21 cellular contexts compared by ENCODE assay signal in the genomic region with DNA sequence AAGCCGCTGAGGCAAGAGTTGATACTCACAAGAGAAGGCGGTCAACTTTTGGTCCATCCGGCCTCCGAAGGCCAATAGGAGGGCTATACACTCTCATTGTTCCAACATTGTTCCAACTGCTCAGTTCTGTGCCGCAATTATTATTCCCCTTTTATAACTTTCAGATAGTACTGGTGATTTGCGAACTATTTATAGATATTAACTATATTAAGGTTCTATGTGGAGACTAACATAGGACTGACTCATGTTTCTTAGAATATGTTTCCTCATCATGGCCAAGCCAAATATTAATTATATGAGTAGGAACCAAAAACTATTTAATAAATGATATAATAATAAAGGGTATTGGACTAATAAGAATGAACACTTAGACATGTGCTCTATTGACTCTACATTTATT.
DNase-seq lines count a peak whose midpoint lies in the region; ATAC-seq, FAIRE-seq and TF ChIP-seq lines count a peak whose summit lies in the region.
"Had no signal": no experiment of that assay in that cellular context is flagged by ENCODE, and none has a peak within 500 bp of the region (broad histone marks: within the 10 kb centered on the region; RNA-seq: fewer than 3 reads in every experiment).

No MANE protein-coding gene starts in this region.

- ATAC-seq in Right ventricle myocardium superior (ENCODE audit: poor library complexity) (peak; percentile 38), psoas muscle (peak; percentile 87 to 91 (median 90)), HG03354 (IDR thresholded peaks at IDR 0.05; ENCODE audit: poor library complexity, severe bottlenecking, unreplicated experiment) (no peak)
- ATAC-seq: A549, HCT116, HepG2 had no signal

- H3K9me3 ChIP-seq in right atrium auricular region (no peaks in the 10 kb centered on the region), psoas muscle (no peaks in the 10 kb centered on the region), tibial nerve (no peaks in the 10 kb centered on the region)
- H3K9me3 ChIP-seq: A549, Caco-2 had no signal

- H3K27ac ChIP-seq in right atrium auricular region = no peak overlapping the region
- peak overlapping the region; percentile 56 for H3K27ac ChIP-seq in psoas muscle
- H3K27ac ChIP-seq in tibial nerve = no peak overlapping the region
- H3K27ac ChIP-seq: 22Rv1, A549, C4-2B had no signal

- intact Hi-C loops in Right ventricle myocardium superior (cut with DNase I) (no loop called here), psoas muscle (cut with DNase I) (no loop called here)

- H3K27me3 ChIP-seq in right atrium auricular region (no peaks in the 10 kb centered on the region), psoas muscle (ENCODE audit: insufficient read depth in 3 of 3, low read length in 2 of 3) (no peaks in the 10 kb centered on the region), tibial nerve (no peaks in the 10 kb centered on the region)

- no peak for TF ChIP-seq EP300 in tibial nerve (IDR thresholded peaks at IDR 0.05)

- TF ChIP-seq POLR2A in tibial nerve (IDR thresholded peaks at IDR 0.05) = no peak

- TF ChIP-seq CTCF in right atrium auricular region (IDR thresholded peaks at IDR 0.05) (no peak), psoas muscle (IDR thresholded peaks at IDR 0.05) (no peak), tibial nerve (IDR thresholded peaks at IDR 0.05) (no peak)

- H3K36me3 ChIP-seq in right atrium auricular region (no peaks in the 10 kb centered on the region), psoas muscle (ENCODE audit: insufficient read depth in 1 of 2, low read depth in 1 of 2) (peaks cover 0 to 7% of the 10 kb centered on the region in 2 donors), tibial nerve (no peaks in the 10 kb centered on the region)

- 48 to 56% (median 56%) methylated on average over 6 of the region's 6 CpGs for WGBS in psoas muscle, 3 donors
- 92 to 96% methylated on average over 6 of the region's 6 CpGs for WGBS in tibial nerve, 2 donors

- peaks cover 0 to 14% of the 10 kb centered on the region in 2 donors for H3K4me1 ChIP-seq in right atrium auricular region
- peaks cover 49% of the 10 kb centered on the region for H3K4me1 ChIP-seq in psoas muscle
- H3K4me1 ChIP-seq in tibial nerve = no peaks in the 10 kb centered on the region
- H3K4me1 ChIP-seq: Caco-2 had no signal

- H3K4me3 ChIP-seq in right atrium auricular region (no peak overlapping the region), psoas muscle (peak overlapping the region; percentile 53), tibial nerve (no peak overlapping the region)
- H3K4me3 ChIP-seq: A549 had no signal

- FAIRE-seq in endometrium (lab: Jason Lieb, UNC) = peak; percentile 12
- FAIRE-seq: A549, GM12892, GM18507, HepG2 had no signal

- no peak for DNase-seq in Right ventricle myocardium superior
- DNase-seq in right atrium auricular region (ENCODE audit: low spot score) = no peak
- no peak for DNase-seq in psoas muscle
- no peak for DNase-seq in tibial nerve (ENCODE audit: low spot score in 2 of 2)
- no peak for DNase-seq in DMS79 (lab: John Stamatoyannopoulos, UW)
- DNase-seq: AML-193; Caco-2; CD4-positive, alpha-beta T cell; GDM1; GOT3; H7; HFFc6 had no signal
